Comparison of ENCODE assay signal across 1 cellular context in genomic region chr5:139646111-139646510, GRCh38.
TF ChIP-seq lines count a peak whose summit lies in the region.

No MANE protein-coding gene starts in this region.

TF ChIP-seq in GM23338, 12 proteins besides CTCF, POLR2A, EP300 and RAD21 (continued from another document):
- no peak for TF ChIP-seq ZNF462 (CRISPR knock-in tag; IDR thresholded peaks at IDR 0.05)
- no peak for TF ChIP-seq ETS1 (IDR thresholded peaks at IDR 0.05)
- no peak for TF ChIP-seq ZNF114 (CRISPR knock-in tag; IDR thresholded peaks at IDR 0.05)
- no peak for TF ChIP-seq EZH2 (IDR thresholded peaks at IDR 0.05; ENCODE audit: low read depth, unreplicated experiment)
- TF ChIP-seq EZH2phosphoT487 (IDR thresholded peaks at IDR 0.05; ENCODE audit: unreplicated experiment) = no peak
